21 cellular contexts compared by ENCODE assay signal in the genomic region with DNA sequence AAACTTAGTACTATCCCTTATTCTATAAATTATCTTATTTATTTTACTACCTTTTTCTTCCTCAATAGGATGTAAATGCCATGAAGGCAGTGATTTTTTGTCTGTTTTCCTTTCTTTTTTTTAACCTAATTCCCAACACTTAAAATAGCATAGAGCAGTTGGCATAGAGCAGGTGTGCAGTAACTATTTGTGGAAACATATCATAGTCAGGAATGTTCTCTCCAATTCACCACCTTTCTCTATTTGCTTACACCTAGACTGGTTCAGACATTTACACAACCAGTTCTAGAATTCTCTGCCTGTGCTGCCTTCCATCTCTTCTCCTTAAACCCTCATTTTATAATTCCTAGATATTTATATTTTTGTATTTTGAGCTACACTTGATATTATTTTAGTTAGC. TPM values are rescaled to one million over a fixed set of nuclear protein-coding genes. Genes with fewer than 3 reads are reported as not detected.
DNase-seq lines count a peak whose midpoint lies in the region; TF ChIP-seq lines count a peak whose summit lies in the region.
"Had no signal": no experiment of that assay in that cellular context is flagged by ENCODE, and none has a peak within 500 bp of the region (broad histone marks: within the 10 kb centered on the region; RNA-seq: fewer than 3 reads in every experiment).

No MANE protein-coding gene starts in this region.

- DNase-seq in NCI-H2171 treated with DMSO at 0.1 percent for 48 hours (lab: John Stamatoyannopoulos, UW) (peak; percentile 16), NCI-H2171 (lab: John Stamatoyannopoulos, UW) (no peak), G401 (ENCODE audit: low spot score) (peak; percentile 82), cerebellum (ENCODE audit: low spot score) (peak; percentile 81), SW 1271 (lab: John Stamatoyannopoulos, UW) (no peak), Kasumi-1 (lab: John Stamatoyannopoulos, UW) (no peak), NCI-H69 (lab: John Stamatoyannopoulos, UW) (no peak)
- DNase-seq: 8988T; ACHN; BE2C; CD4-positive, alpha-beta memory T cell; CD4-positive, CD25-positive, alpha-beta regulatory T cell; CD8-positive, alpha-beta memory T cell; COR-L47; DMS 273 treated with DMSO at 0.1 percent for 48 hours; DMS153; DMS79 treated with DMSO at 0.1 percent for 48 hours; GDM1 had no signal

- no peak overlapping the region for H3K4me3 ChIP-seq in OCI-LY3 (ENCODE audit: low read length)
- H3K4me3 ChIP-seq: BLaER1, GM12878 had no signal

- H2AFZ ChIP-seq in OCI-LY3 (ENCODE audit: low read depth, low read length), result no peak overlapping the region

- H3K9ac ChIP-seq in OCI-LY3 (ENCODE audit: low read length), result no peak overlapping the region
- H3K9ac ChIP-seq: BLaER1 had no signal

- in situ Hi-C loops in G401 (cut with HindIII; ENCODE audit: low sequenced_read_pairs), result no loop called here

- H3K4me2 ChIP-seq in OCI-LY3 (ENCODE audit: low read length), result peak overlapping the region; percentile 62
- H3K4me2 ChIP-seq: BLaER1 had no signal

- peaks cover 45% of the 10 kb centered on the region for H3K4me1 ChIP-seq in OCI-LY3 (ENCODE audit: low read length)
- H3K4me1 ChIP-seq: BE2C had no signal

- H4K20me1 ChIP-seq in OCI-LY3 (ENCODE audit: insufficient read depth, low read length), result no peaks in the 10 kb centered on the region
- H4K20me1 ChIP-seq: BLaER1 had no signal

- H3K36me3 ChIP-seq in OCI-LY3 (replicated peaks; ENCODE audit: low read depth, low read length), result no peaks in the 10 kb centered on the region
- H3K36me3 ChIP-seq: BE2C, BLaER1 had no signal

- no peaks in the 10 kb centered on the region for H3K9me3 ChIP-seq in OCI-LY3 (ENCODE audit: insufficient read depth, low read length)
- H3K9me3 ChIP-seq: BE2C, BLaER1 had no signal

- H3K27me3 ChIP-seq in OCI-LY3 (ENCODE audit: low read depth, low read length), result no peaks in the 10 kb centered on the region
- H3K27me3 ChIP-seq: BE2C, BLaER1 had no signal

- H3K27ac ChIP-seq in OCI-LY3 (ENCODE audit: low read length), result no peak overlapping the region
- H3K27ac ChIP-seq: BLaER1 had no signal

- no peak for TF ChIP-seq CTCF in OCI-LY3 (IDR thresholded peaks at IDR 0.05; ENCODE audit: low read depth, low read length)

- no peaks in the 10 kb centered on the region for H3K79me2 ChIP-seq in OCI-LY3 (ENCODE audit: low read length)

RNA-seq across cellular contexts. Expression of a gene that starts 49.6 kb away (rescaled TPM):
- not detected in 2 replicates for total RNA-seq in G401 (2014; rRNA removed; shearing (Covaris generic))
- not detected for total RNA-seq in cerebellum
- total RNA-seq: CD4-positive, alpha-beta memory T cell; CD4-positive, CD25-positive, alpha-beta regulatory T cell; CD8-positive, alpha-beta memory T cell had no signal

Comparison
In these comparisons a context has a peak if more than half of its experiments do, and no peak if none do; other contexts are left out.
1. DNase-seq: peak in NCI-H2171 treated with DMSO at 0.1 percent for 48 hours (single experiment), G401 (single experiment) and cerebellum (single experiment); none in NCI-H2171 (single experiment), SW 1271 (0 of 2), Kasumi-1 (0 of 2) and NCI-H69 (single experiment).